In genomic region chr14:20631821-20632389, GRCh38 we compare ENCODE assay signal across 8 cellular contexts. TPM values are rescaled to one million over a fixed set of nuclear protein-coding genes. Genes with fewer than 3 reads are reported as not detected.
DNase-seq lines count a peak whose midpoint lies in the region; ATAC-seq and TF ChIP-seq lines count a peak whose summit lies in the region.

No MANE protein-coding gene starts in this region.

- H3K4me1 Mint-ChIP-seq in glutamatergic neuron (ENCODE audit: low read depth, unreplicated experiment): peaks cover 3% of the 10 kb centered on the region
- H3K4me1 Mint-ChIP-seq in osteocyte (ENCODE audit: unreplicated experiment): peaks cover 38% of the 10 kb centered on the region

- TF ChIP-seq CTCF in glutamatergic neuron (IDR thresholded peaks at IDR 0.05; ENCODE audit: partially characterized antibody, unreplicated experiment): no peak
- TF ChIP-seq CTCF in osteocyte (IDR thresholded peaks at IDR 0.05): no peak

- H3K4me3 Mint-ChIP-seq in glutamatergic neuron (ENCODE audit: unreplicated experiment) (peak overlapping the region; percentile 91), osteocyte (ENCODE audit: unreplicated experiment) (peak overlapping the region; percentile 67)

- no peak overlapping the region for H3K27ac Mint-ChIP-seq in glutamatergic neuron (ENCODE audit: unreplicated experiment)
- H3K27ac Mint-ChIP-seq in osteocyte (ENCODE audit: unreplicated experiment): no peak overlapping the region

- H3K36me3 Mint-ChIP-seq in glutamatergic neuron (ENCODE audit: unreplicated experiment) (peaks cover 5% of the 10 kb centered on the region), osteocyte (ENCODE audit: unreplicated experiment) (peaks cover 2% of the 10 kb centered on the region)

- DNase-seq in COLO829 (ENCODE audit: low spot score) (peak; percentile 82), HT1080 (ENCODE audit: low read depth) (peak; percentile 54), glutamatergic neuron (peak; percentile 45), osteocyte (ENCODE audit: extremely low spot score, unreplicated experiment) (no peak), NCI-H2196 (lab: John Stamatoyannopoulos, UW; ENCODE audit: unreplicated experiment) (no peak)
- peak; percentile 66 for DNase-seq in activated CD8-positive, alpha-beta memory T cell treated with anti-CD3 and anti-CD28 coated beads, Interleukin-2, amount 50 U/mL, for 48 hours

- ATAC-seq in GM21723 (IDR thresholded peaks at IDR 0.05; ENCODE audit: unreplicated experiment) (no peak), GM19035 (IDR thresholded peaks at IDR 0.05; ENCODE audit: unreplicated experiment) (no peak)

- H3K27me3 Mint-ChIP-seq in glutamatergic neuron (ENCODE audit: unreplicated experiment) (peaks cover 35% of the 10 kb centered on the region), osteocyte (ENCODE audit: unreplicated experiment) (peaks cover 66% of the 10 kb centered on the region)

- H3K9me3 Mint-ChIP-seq in glutamatergic neuron (ENCODE audit: unreplicated experiment) (peaks cover 25% of the 10 kb centered on the region), osteocyte (ENCODE audit: unreplicated experiment) (no peaks in the 10 kb centered on the region)

RNA-seq across cellular contexts. Expression of gene OR6S1, which starts 9.6 kb away (rescaled TPM):
- total RNA-seq in HT1080 (2014; rRNA removed; shearing (Covaris generic)): not detected in 2 replicates
- polyA plus RNA-seq in HT1080 (2015; cell fraction: cytosol; rRNA removed): not detected in 2 replicates
- polyA plus RNA-seq in HT1080 (2015; cell fraction: nucleus; rRNA removed): not detected in 2 replicates
- total RNA-seq in glutamatergic neuron (ENCODE audit: unreplicated experiment) (not detected), osteocyte (not detected in 2 replicates)

RNA-seq across cellular contexts. Expression of gene RNASE12, which starts 40.7 kb away (rescaled TPM):
- total RNA-seq in HT1080 (2014; rRNA removed; shearing (Covaris generic)): not detected in 2 replicates
- not detected in 2 replicates for polyA plus RNA-seq in HT1080 (2015; cell fraction: cytosol; rRNA removed)
- polyA plus RNA-seq in HT1080 (2015; cell fraction: nucleus; rRNA removed): not detected in 2 replicates
- total RNA-seq in glutamatergic neuron (ENCODE audit: unreplicated experiment): not detected
- not detected in 2 replicates for total RNA-seq in osteocyte

RNA-seq across cellular contexts. Expression of gene RNASE11, which starts 44.1 kb away (rescaled TPM):
- not detected in 2 replicates for total RNA-seq in HT1080 (2014; rRNA removed; shearing (Covaris generic))
- not detected in 2 replicates for polyA plus RNA-seq in HT1080 (2015; cell fraction: cytosol; rRNA removed)
- polyA plus RNA-seq in HT1080 (2015; cell fraction: nucleus; rRNA removed): not detected in 2 replicates
- total RNA-seq in glutamatergic neuron (ENCODE audit: unreplicated experiment) (not detected), osteocyte (not detected in 2 replicates)

RNA-seq across cellular contexts. Expression of gene RNASE4, which starts 52.5 kb away (rescaled TPM):
- 0.82 and 0.87 TPM in 2 replicates for total RNA-seq in HT1080 (2014; rRNA removed; shearing (Covaris generic))
- 0.64 and 1.3 TPM in 2 replicates for polyA plus RNA-seq in HT1080 (2015; cell fraction: cytosol; rRNA removed)
- 0.66 and 3.1 TPM in 2 replicates for polyA plus RNA-seq in HT1080 (2015; cell fraction: nucleus; rRNA removed)
- total RNA-seq in glutamatergic neuron (ENCODE audit: unreplicated experiment) (1.7 TPM), osteocyte (17.2 and 17.8 TPM in 2 replicates)

RNA-seq across cellular contexts. Expression of gene ANG, which starts 56.7 kb away (rescaled TPM):
- total RNA-seq in HT1080 (2014; rRNA removed; shearing (Covaris generic)): 0.33 and 0.77 TPM in 2 replicates
- 1.1 and 2.3 TPM in 2 replicates for polyA plus RNA-seq in HT1080 (2015; cell fraction: cytosol; rRNA removed)
- 0.84 and 1.1 TPM in 2 replicates for polyA plus RNA-seq in HT1080 (2015; cell fraction: nucleus; rRNA removed)
- total RNA-seq in glutamatergic neuron (ENCODE audit: unreplicated experiment) (1.7 TPM), osteocyte (7.4 and 8.6 TPM in 2 replicates)

Comparison
In these comparisons a context has a peak if more than half of its experiments do, and no peak if none do; other contexts are left out.
1. DNase-seq: peak in COLO829 (single experiment), HT1080 (single experiment), activated CD8-positive, alpha-beta memory T cell treated with anti-CD3 and anti-CD28 coated beads, Interleukin-2, amount 50 U/mL, for 48 hours (single experiment) and glutamatergic neuron (single experiment); none in osteocyte (single experiment) and NCI-H2196 (single experiment).